In the genomic region with DNA sequence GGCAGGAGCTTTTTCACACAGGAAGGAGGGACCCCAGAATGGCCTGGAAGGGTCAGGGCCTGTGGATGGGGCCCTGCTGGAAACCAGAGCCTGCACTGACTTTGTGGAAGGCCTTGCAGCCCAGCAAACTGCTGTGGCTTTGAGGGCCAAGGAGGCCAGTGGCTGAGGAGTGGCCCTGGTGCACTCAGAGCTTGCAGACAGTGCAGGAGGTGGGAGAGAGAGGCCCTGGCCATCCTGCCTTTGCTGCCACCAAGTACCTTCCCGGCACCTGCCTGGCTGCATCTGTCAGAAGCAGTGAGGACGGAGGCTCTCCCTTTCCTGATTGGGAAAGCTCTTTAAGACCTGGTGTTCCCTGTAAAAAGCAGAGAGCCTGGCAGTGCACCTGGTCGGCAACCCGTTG, we compare ENCODE assay signal across 1 cellular context.
TF ChIP-seq lines count a peak whose summit lies in the region.

No MANE protein-coding gene starts in this region.

TF ChIP-seq in GM23338, 12 proteins besides CTCF, POLR2A, EP300 and RAD21 (continued from another document):
- TF ChIP-seq, protein P1, sequence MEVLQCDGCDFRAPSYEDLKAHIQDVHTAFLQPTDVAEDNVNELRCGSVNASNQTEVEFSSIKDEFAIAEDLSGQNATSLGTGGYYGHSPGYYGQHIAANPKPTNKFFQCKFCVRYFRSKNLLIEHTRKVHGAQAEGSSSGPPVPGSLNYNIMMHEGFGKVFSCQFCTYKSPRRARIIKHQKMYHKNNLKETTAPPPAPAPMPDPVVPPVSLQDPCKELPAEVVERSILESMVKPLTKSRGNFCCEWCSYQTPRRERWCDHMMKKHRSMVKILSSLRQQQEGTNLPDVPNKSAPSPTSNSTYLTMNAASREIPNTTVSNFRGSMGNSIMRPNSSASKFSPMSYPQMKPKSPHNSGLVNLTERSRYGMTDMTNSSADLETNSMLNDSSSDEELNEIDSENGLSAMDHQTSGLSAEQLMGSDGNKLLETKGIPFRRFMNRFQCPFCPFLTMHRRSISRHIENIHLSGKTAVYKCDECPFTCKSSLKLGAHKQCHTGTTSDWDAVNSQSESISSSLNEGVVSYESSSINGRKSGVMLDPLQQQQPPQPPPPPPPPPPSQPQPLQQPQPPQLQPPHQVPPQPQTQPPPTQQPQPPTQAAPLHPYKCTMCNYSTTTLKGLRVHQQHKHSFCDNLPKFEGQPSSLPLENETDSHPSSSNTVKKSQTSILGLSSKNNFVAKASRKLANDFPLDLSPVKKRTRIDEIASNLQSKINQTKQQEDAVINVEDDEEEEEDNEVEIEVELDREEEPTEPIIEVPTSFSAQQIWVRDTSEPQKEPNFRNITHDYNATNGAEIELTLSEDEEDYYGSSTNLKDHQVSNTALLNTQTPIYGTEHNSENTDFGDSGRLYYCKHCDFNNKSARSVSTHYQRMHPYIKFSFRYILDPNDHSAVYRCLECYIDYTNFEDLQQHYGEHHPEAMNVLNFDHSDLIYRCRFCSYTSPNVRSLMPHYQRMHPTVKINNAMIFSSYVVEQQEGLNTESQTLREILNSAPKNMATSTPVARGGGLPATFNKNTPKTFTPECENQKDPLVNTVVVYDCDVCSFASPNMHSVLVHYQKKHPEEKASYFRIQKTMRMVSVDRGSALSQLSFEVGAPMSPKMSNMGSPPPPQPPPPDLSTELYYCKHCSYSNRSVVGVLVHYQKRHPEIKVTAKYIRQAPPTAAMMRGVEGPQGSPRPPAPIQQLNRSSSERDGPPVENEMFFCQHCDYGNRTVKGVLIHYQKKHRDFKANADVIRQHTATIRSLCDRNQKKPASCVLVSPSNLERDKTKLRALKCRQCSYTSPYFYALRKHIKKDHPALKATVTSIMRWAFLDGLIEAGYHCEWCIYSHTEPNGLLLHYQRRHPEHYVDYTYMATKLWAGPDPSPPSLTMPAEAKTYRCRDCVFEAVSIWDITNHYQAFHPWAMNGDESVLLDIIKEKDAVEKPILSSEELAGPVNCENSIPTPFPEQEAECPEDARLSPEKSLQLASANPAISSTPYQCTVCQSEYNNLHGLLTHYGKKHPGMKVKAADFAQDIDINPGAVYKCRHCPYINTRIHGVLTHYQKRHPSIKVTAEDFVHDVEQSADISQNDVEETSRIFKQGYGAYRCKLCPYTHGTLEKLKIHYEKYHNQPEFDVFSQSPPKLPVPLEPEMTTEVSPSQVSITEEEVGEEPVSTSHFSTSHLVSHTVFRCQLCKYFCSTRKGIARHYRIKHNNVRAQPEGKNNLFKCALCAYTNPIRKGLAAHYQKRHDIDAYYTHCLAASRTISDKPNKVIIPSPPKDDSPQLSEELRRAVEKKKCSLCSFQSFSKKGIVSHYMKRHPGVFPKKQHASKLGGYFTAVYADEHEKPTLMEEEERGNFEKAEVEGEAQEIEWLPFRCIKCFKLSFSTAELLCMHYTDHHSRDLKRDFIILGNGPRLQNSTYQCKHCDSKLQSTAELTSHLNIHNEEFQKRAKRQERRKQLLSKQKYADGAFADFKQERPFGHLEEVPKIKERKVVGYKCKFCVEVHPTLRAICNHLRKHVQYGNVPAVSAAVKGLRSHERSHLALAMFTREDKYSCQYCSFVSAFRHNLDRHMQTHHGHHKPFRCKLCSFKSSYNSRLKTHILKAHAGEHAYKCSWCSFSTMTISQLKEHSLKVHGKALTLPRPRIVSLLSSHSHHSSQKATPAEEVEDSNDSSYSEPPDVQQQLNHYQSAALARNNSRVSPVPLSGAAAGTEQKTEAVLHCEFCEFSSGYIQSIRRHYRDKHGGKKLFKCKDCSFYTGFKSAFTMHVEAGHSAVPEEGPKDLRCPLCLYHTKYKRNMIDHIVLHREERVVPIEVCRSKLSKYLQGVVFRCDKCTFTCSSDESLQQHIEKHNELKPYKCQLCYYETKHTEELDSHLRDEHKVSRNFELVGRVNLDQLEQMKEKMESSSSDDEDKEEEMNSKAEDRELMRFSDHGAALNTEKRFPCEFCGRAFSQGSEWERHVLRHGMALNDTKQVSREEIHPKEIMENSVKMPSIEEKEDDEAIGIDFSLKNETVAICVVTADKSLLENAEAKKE (CRISPR knock-in tag; IDR thresholded peaks at IDR 0.05): no peak
- no peak for TF ChIP-seq CREB1 (CRISPR knock-in tag; IDR thresholded peaks at IDR 0.05; ENCODE audit: low read depth)
- TF ChIP-seq, protein P2, sequence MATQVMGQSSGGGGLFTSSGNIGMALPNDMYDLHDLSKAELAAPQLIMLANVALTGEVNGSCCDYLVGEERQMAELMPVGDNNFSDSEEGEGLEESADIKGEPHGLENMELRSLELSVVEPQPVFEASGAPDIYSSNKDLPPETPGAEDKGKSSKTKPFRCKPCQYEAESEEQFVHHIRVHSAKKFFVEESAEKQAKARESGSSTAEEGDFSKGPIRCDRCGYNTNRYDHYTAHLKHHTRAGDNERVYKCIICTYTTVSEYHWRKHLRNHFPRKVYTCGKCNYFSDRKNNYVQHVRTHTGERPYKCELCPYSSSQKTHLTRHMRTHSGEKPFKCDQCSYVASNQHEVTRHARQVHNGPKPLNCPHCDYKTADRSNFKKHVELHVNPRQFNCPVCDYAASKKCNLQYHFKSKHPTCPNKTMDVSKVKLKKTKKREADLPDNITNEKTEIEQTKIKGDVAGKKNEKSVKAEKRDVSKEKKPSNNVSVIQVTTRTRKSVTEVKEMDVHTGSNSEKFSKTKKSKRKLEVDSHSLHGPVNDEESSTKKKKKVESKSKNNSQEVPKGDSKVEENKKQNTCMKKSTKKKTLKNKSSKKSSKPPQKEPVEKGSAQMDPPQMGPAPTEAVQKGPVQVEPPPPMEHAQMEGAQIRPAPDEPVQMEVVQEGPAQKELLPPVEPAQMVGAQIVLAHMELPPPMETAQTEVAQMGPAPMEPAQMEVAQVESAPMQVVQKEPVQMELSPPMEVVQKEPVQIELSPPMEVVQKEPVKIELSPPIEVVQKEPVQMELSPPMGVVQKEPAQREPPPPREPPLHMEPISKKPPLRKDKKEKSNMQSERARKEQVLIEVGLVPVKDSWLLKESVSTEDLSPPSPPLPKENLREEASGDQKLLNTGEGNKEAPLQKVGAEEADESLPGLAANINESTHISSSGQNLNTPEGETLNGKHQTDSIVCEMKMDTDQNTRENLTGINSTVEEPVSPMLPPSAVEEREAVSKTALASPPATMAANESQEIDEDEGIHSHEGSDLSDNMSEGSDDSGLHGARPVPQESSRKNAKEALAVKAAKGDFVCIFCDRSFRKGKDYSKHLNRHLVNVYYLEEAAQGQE (IDR thresholded peaks at IDR 0.05; ENCODE audit: unreplicated experiment): no peak
- TF ChIP-seq ZNF331 (CRISPR knock-in tag; IDR thresholded peaks at IDR 0.05; ENCODE audit: low read depth): no peak
TF ChIP-seq in GM23338: peak in this region for 0.
